20 cellular contexts compared by ENCODE assay signal in the genomic region with DNA sequence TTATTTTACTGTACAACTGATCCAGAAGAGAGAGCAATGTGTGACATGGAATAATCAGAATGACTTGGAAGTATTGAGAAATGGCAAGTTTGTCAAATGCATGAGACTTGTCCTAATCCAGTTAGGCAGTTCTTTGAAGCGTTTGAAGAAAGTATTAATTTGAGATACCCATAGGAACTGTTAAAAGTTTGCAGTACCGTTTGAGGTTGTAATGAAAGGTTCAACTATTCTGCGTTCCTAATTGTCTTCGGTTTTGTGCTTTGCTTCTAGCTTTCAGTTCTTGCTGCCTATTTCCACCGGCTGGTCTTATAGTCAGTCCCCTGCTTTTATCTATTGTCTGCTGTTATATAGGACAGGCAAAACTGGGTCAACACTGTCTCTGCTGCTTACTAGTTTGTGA. TPM values are rescaled to one million over a fixed set of nuclear protein-coding genes. Genes with fewer than 3 reads are reported as not detected.
A peak's percentile ranks its signal among the peaks of the same experiment; 100 is the strongest.
DNase-seq lines count a peak whose midpoint lies in the region; ATAC-seq, FAIRE-seq and TF ChIP-seq lines count a peak whose summit lies in the region.
"Had no signal": no experiment of that assay in that cellular context is flagged by ENCODE, and none has a peak within 500 bp of the region (broad histone marks: within the 10 kb centered on the region; RNA-seq: fewer than 3 reads in every experiment).

No MANE protein-coding gene starts in this region.

- H3K9me1 ChIP-seq in keratinocyte (ENCODE audit: control insufficient read depth, extremely low read depth, insufficient read depth, low read length): no peaks in the 10 kb centered on the region

- CTCF ChIA-PET in activated naive CD4-positive, alpha-beta T cell treated with anti-CD3 and anti-CD28 coated beads for 36 hours (lab: Charles Lee): interaction anchor here (1.2 kb wide), 1 partner anchor 9 kb away, joined by 8 read pairs; no protein-coding TSS in a partner anchor
- CTCF ChIA-PET in CD8-positive, alpha-beta memory T cell (lab: Charles Lee): interaction anchor here (0.5 to 0.7 kb wide), 2 partner anchors 10 to 205 kb away, joined by 3 read pairs; no protein-coding TSS in a partner anchor

- no peaks in the 10 kb centered on the region for H3K9me3 Mint-ChIP-seq in activated naive CD4-positive, alpha-beta T cell treated with anti-CD3 and anti-CD28 coated beads, Interleukin-2, amount 50 U/mL, for 24 hours
- H3K9me3 Mint-ChIP-seq in activated naive CD4-positive, alpha-beta T cell treated with anti-CD3 and anti-CD28 coated beads for 36 hours: no peaks in the 10 kb centered on the region
- H3K9me3 Mint-ChIP-seq in CD8-positive, alpha-beta memory T cell: no peaks in the 10 kb centered on the region
- no peaks in the 10 kb centered on the region for H3K9me3 Mint-ChIP-seq in stimulated activated effector memory CD8-positive, alpha-beta T cell treated with anti-CD3 and anti-CD28 coated beads, Interleukin-12 subunit alpha, Interleukin-12 subunit beta, amount 100 ng/mL, for 72 hours

- no peak overlapping the region for H2AFZ ChIP-seq in keratinocyte (ENCODE audit: control insufficient read depth, low read length)

- H3K4me2 ChIP-seq in keratinocyte (ENCODE audit: control insufficient read depth, extremely low read depth, insufficient read depth, low read depth, low read length): no peak overlapping the region
- H3K4me2 ChIP-seq: A549 had no signal

- TF ChIP-seq CTCF in keratinocyte (optimal IDR thresholded peaks at IDR 0.05 in 1 of 3, IDR thresholded peaks at IDR 0.05 in 1 of 3, conservative IDR thresholded peaks at IDR 0.05 in 1 of 3; ENCODE audit: extremely low read depth in 1 of 3, insufficient read depth in 2 of 3, low read length in 3 of 3): no peak

- H3K4me1 Mint-ChIP-seq in activated naive CD4-positive, alpha-beta T cell treated with anti-CD3 and anti-CD28 coated beads, Interleukin-2, amount 50 U/mL, for 24 hours: peaks cover 50% of the 10 kb centered on the region
- H3K4me1 Mint-ChIP-seq in activated naive CD4-positive, alpha-beta T cell treated with anti-CD3 and anti-CD28 coated beads for 36 hours (ENCODE audit: low read depth): peaks cover 31% of the 10 kb centered on the region
- H3K4me1 Mint-ChIP-seq in CD8-positive, alpha-beta memory T cell: peaks cover 36 to 60% (median 55%) of the 10 kb centered on the region in 3 donors
- H3K4me1 Mint-ChIP-seq in stimulated activated effector memory CD8-positive, alpha-beta T cell treated with anti-CD3 and anti-CD28 coated beads, Interleukin-12 subunit alpha, Interleukin-12 subunit beta, amount 100 ng/mL, for 72 hours: peaks cover 16% of the 10 kb centered on the region

- no peaks in the 10 kb centered on the region for H3K27me3 ChIP-seq in CD8-positive, alpha-beta memory T cell (ENCODE audit: insufficient read depth, low read length, poor library complexity, severe bottlenecking)
- no peaks in the 10 kb centered on the region for H3K27me3 ChIP-seq in keratinocyte (ENCODE audit: control insufficient read depth, extremely low read depth, insufficient read depth, low read length)

- H3K36me3 Mint-ChIP-seq in activated naive CD4-positive, alpha-beta T cell treated with anti-CD3 and anti-CD28 coated beads, Interleukin-2, amount 50 U/mL, for 24 hours: peaks cover 20% of the 10 kb centered on the region
- H3K36me3 Mint-ChIP-seq in activated naive CD4-positive, alpha-beta T cell treated with anti-CD3 and anti-CD28 coated beads for 36 hours (ENCODE audit: low read depth): peaks cover 24% of the 10 kb centered on the region
- H3K36me3 Mint-ChIP-seq in CD8-positive, alpha-beta memory T cell: peaks cover 5 to 79% (median 20%) of the 10 kb centered on the region in 3 donors
- H3K36me3 Mint-ChIP-seq in stimulated activated effector memory CD8-positive, alpha-beta T cell treated with anti-CD3 and anti-CD28 coated beads, Interleukin-12 subunit alpha, Interleukin-12 subunit beta, amount 100 ng/mL, for 72 hours: peaks cover 72% of the 10 kb centered on the region

- H3K9ac ChIP-seq in keratinocyte (ENCODE audit: control insufficient read depth, extremely low read depth, insufficient read depth, low read length): no peak overlapping the region

- dilution Hi-C loops in keratinocyte (cut with MboI; ENCODE audit: extremely low pct_ligation_motif_present, low sequenced_read_pairs): no loop called here

- peak; percentile 62 for FAIRE-seq in keratinocyte (lab: Jason Lieb, UNC)
- FAIRE-seq: GM18507, H54 had no signal

- no peak overlapping the region for H3K27ac ChIP-seq in CD8-positive, alpha-beta memory T cell (ENCODE audit: low read depth, low read length)
- no peak overlapping the region for H3K27ac ChIP-seq in keratinocyte (ENCODE audit: control insufficient read depth, insufficient read depth, low read length)
- H3K27ac ChIP-seq: A549, HL-60, RWPE1 had no signal

- no peak for ATAC-seq in stimulated activated effector memory CD8-positive, alpha-beta T cell treated with anti-CD3 and anti-CD28 coated beads, Interleukin-12 subunit alpha, Interleukin-12 subunit beta, amount 100 ng/mL, for 72 hours
- ATAC-seq: A549 had no signal

- H3K4me3 Mint-ChIP-seq in activated naive CD4-positive, alpha-beta T cell treated with anti-CD3 and anti-CD28 coated beads, Interleukin-2, amount 50 U/mL, for 24 hours: no peak overlapping the region
- H3K4me3 Mint-ChIP-seq in activated naive CD4-positive, alpha-beta T cell treated with anti-CD3 and anti-CD28 coated beads for 36 hours: no peak overlapping the region
- H3K4me3 Mint-ChIP-seq in CD8-positive, alpha-beta memory T cell: no peak overlapping the region
- H3K4me3 Mint-ChIP-seq in stimulated activated effector memory CD8-positive, alpha-beta T cell treated with anti-CD3 and anti-CD28 coated beads, Interleukin-12 subunit alpha, Interleukin-12 subunit beta, amount 100 ng/mL, for 72 hours: no peak overlapping the region

- no peaks in the 10 kb centered on the region for H3K79me2 ChIP-seq in keratinocyte (ENCODE audit: control insufficient read depth, insufficient read depth, low read length)

- POLR2A ChIA-PET in CD8-positive, alpha-beta memory T cell (lab: Charles Lee): no interaction called here

- H3K4me3 ChIP-seq in CD8-positive, alpha-beta memory T cell (ENCODE audit: low read length): no peak overlapping the region
- H3K4me3 ChIP-seq in keratinocyte (ENCODE audit: control insufficient read depth in 2 of 3, extremely low read depth in 1 of 3, insufficient read depth in 2 of 3, low read depth in 1 of 3, low read length in 3 of 3): no peak overlapping the region
- H3K4me3 ChIP-seq: A549 had no signal

- no peaks in the 10 kb centered on the region for H3K4me1 ChIP-seq in CD8-positive, alpha-beta memory T cell (ENCODE audit: insufficient read depth, low read length)
- H3K4me1 ChIP-seq in keratinocyte (ENCODE audit: control insufficient read depth, extremely low read depth, insufficient read depth, low read length): peaks cover 16% of the 10 kb centered on the region

- peak overlapping the region; percentile 72 for H3K27ac Mint-ChIP-seq in activated naive CD4-positive, alpha-beta T cell treated with anti-CD3 and anti-CD28 coated beads, Interleukin-2, amount 50 U/mL, for 24 hours
- H3K27ac Mint-ChIP-seq in activated naive CD4-positive, alpha-beta T cell treated with anti-CD3 and anti-CD28 coated beads for 36 hours: no peak overlapping the region
- H3K27ac Mint-ChIP-seq in CD8-positive, alpha-beta memory T cell: peak overlapping the region in 6 of 8 donors; percentile 40 to 80 (median 54)
- peak overlapping the region; percentile 57 for H3K27ac Mint-ChIP-seq in stimulated activated effector memory CD8-positive, alpha-beta T cell treated with anti-CD3 and anti-CD28 coated beads, Interleukin-12 subunit alpha, Interleukin-12 subunit beta, amount 100 ng/mL, for 72 hours

- intact Hi-C loops in activated naive CD4-positive, alpha-beta T cell treated with anti-CD3 and anti-CD28 coated beads for 36 hours (cut with micrococcal nuclease): no loop called here

- no peaks in the 10 kb centered on the region for H3K9me3 ChIP-seq in CD8-positive, alpha-beta memory T cell (ENCODE audit: low read length)
- H3K9me3 ChIP-seq in keratinocyte (ENCODE audit: control insufficient read depth, low read depth, low read length): no peaks in the 10 kb centered on the region
- H3K9me3 ChIP-seq: A549 had no signal

- DNase-seq in activated naive CD4-positive, alpha-beta T cell treated with anti-CD3 and anti-CD28 coated beads for 36 hours: no peak
- no peak for DNase-seq in CD8-positive, alpha-beta memory T cell
- DNase-seq in keratinocyte (ENCODE audit: low read depth, low spot score): no peak
- no peak for DNase-seq in stimulated activated effector memory CD8-positive, alpha-beta T cell treated with anti-CD3 and anti-CD28 coated beads, Interleukin-12 subunit alpha, Interleukin-12 subunit beta, amount 100 ng/mL, for 72 hours (ENCODE audit: low spot score in 2 of 2)
- DNase-seq in RPMI8226: no peak
- DNase-seq in midbrain (lab: John Stamatoyannopoulos, UW): no peak
- DNase-seq: C1 segment of cervical spinal cord, NCI-H1048, NCI-H1417, NCI-H1694, NCI-H2029 treated with DMSO at 0.1 percent for 48 hours, NCI-H2227 treated with DMSO at 0.1 percent for 48 hours, NCI-H526 treated with DMSO at 0.1 percent for 48 hours, SHP77 had no signal

- no peaks in the 10 kb centered on the region for H4K20me1 ChIP-seq in keratinocyte (ENCODE audit: control insufficient read depth, extremely low read depth, insufficient read depth, low read length)

- no peaks in the 10 kb centered on the region for H3K27me3 Mint-ChIP-seq in activated naive CD4-positive, alpha-beta T cell treated with anti-CD3 and anti-CD28 coated beads, Interleukin-2, amount 50 U/mL, for 24 hours
- H3K27me3 Mint-ChIP-seq in activated naive CD4-positive, alpha-beta T cell treated with anti-CD3 and anti-CD28 coated beads for 36 hours (ENCODE audit: low read depth): no peaks in the 10 kb centered on the region
- H3K27me3 Mint-ChIP-seq in CD8-positive, alpha-beta memory T cell: no peaks in the 10 kb centered on the region

- peaks cover 20% of the 10 kb centered on the region for H3K36me3 ChIP-seq in CD8-positive, alpha-beta memory T cell (ENCODE audit: insufficient read depth, low read length)
- H3K36me3 ChIP-seq in keratinocyte (ENCODE audit: control insufficient read depth in 2 of 2, extremely low read depth in 1 of 2, insufficient read depth in 2 of 2, low read length in 2 of 2): peaks cover 3 to 5% of the 10 kb centered on the region in 2 experiments

RNA-seq across cellular contexts. Expression of gene COX7A2L, which starts 41.8 kb away (rescaled TPM):
- total RNA-seq in activated naive CD4-positive, alpha-beta T cell treated with anti-CD3 and anti-CD28 coated beads for 36 hours: 100 to 1,000 TPM; 150 to 152 TPM
- 100 to 1,000 TPM in 1 of 2 experiments, 10 to 100 TPM in 1; 99.8 to 100 TPM for total RNA-seq in CD8-positive, alpha-beta memory T cell
- 172 TPM for polyA plus RNA-seq in CD8-positive, alpha-beta memory T cell
- 126 to 172 TPM (median 144 TPM) in 3 replicates for polyA plus RNA-seq in keratinocyte
- polyA plus RNA-seq in keratinocyte (2011; ENCODE audit: low read depth): 73.7 TPM
- polyA plus RNA-seq in keratinocyte (2011; cell fraction: cytosol; rRNA removed): 140 and 154 TPM in 2 replicates
- polyA plus RNA-seq in keratinocyte (2011; cell fraction: nucleus; rRNA removed): 42.5 and 62.6 TPM in 2 replicates
- 101 and 194 TPM in 2 replicates for polyA plus RNA-seq in keratinocyte (2012; ENCODE audit: low replicate concordance)
- 42.9 to 56.5 TPM (median 47.7 TPM) in 3 replicates for polyA minus RNA-seq in keratinocyte
- 45.8 TPM for polyA minus RNA-seq in keratinocyte (2011; cell fraction: cytosol; rRNA and poly(A)+ RNA removed)
- polyA minus RNA-seq in keratinocyte (2011; cell fraction: nucleus; rRNA and poly(A)+ RNA removed): 8.3 and 14.2 TPM in 2 replicates
